ENCODE assay signal across 8 cellular contexts in the genomic region with DNA sequence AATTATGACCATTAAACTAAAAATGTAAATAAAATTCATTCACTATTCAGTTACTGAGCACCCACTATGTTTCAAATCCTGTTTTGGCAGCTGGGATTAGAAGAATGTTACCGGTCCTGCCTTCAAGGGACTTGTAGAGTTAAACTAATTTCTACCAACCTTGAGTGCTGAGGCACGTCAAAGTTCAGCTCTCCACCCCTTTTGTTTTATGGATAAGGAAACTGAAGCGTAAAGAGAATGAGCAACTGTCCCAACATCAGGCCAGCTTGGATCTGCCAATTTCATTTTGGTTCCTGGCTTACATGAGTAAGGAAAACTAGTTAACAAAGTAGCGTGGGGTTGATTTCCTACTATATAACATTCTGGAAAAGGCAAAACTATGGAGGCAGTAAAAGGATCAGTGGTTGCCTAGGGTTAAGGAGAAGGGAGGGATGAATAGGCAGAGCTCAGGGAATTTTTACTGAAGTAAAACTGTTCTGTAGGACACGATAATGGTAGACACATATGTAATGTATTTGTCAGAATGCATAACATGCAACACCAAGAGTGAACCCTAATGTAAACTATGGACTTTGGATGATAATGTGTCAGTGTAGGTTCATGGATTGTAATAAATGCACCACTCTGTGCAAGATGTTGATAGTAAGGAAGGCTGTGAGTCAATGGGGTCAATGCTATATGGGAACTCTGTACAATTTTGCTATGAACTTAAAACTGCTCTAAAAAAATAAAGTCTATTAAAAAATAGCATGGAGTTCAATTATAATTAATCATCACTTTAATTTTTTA.
"Had no signal": no experiment of that assay in that cellular context is flagged by ENCODE, and none has a peak within 500 bp of the region (broad histone marks: within the 10 kb centered on the region; RNA-seq: fewer than 3 reads in every experiment).

No MANE protein-coding gene starts in this region.

- H3K4me1 ChIP-seq: HAP-1 had no signal

- H3K27ac ChIP-seq: GM23248, HL-60 had no signal

- H3K9me3 ChIP-seq: HAP-1 had no signal

- FAIRE-seq: HepG2 had no signal

- H3K4me3 ChIP-seq: GM23248, HAP-1 had no signal

- ATAC-seq: HCT116, HepG2 had no signal

- H3K36me3 ChIP-seq: HAP-1 had no signal

- H3K9ac ChIP-seq: GM23248 had no signal

- DNase-seq: GM23248, GOT3, H7, HFFc6 had no signal
